7 cellular contexts compared by ENCODE assay signal in the genomic region with DNA sequence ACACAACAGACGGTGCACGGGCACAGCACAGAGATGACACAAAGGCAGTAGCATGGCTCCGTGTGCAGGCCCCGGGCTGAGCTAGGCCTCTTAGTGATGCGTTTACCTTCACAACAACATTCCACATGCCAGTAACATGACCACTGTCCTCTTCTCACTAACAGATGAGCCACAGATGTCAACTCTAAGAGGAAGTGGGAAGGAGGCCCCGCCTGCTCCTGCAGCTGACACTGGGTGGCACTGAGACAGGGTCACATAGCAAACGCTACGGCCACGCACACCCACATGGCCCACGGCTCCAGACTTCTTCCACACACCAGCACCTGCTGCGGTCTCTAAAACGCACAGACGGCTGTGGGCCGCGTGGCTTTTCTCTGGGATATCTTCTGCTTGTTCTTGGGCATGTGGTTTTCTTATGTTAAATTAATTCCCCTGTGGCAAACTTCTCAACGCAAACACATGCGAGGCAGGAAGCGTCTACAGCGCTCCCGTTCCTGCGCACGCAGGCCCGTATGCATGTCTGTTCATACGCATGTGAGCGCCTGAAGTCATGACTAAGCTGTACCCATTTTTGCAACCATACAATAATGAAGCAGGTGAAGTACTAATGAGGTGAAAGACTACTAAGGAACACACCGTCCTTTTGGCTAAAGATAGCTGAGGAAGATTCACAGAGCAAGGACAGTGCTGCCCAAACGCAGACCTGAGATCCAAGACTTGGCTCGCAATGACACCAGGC. TPM values are rescaled to one million over a fixed set of nuclear protein-coding genes. Genes with fewer than 3 reads are reported as not detected.
DNase-seq lines count a peak whose midpoint lies in the region; ATAC-seq and TF ChIP-seq lines count a peak whose summit lies in the region.

No MANE protein-coding gene starts in this region.

- TF ChIP-seq CTCF in natural killer cell (IDR thresholded peaks at IDR 0.05) = no peak

- H3K4me1 Mint-ChIP-seq in activated T-cell treated with anti-CD3 and anti-CD28 coated beads, Interleukin-2, amount 50 U/mL, for 24 hours (ENCODE audit: low read depth) = peaks cover 27% of the 10 kb centered on the region
- peaks cover 10 to 11% of the 10 kb centered on the region in 2 donors for H3K4me1 Mint-ChIP-seq in natural killer cell

- no peak overlapping the region for H3K4me3 Mint-ChIP-seq in activated T-cell treated with anti-CD3 and anti-CD28 coated beads, Interleukin-2, amount 50 U/mL, for 24 hours
- H3K4me3 Mint-ChIP-seq in natural killer cell = peak overlapping the region; percentile 61

- peak; percentile 37 for DNase-seq in HT1080 (ENCODE audit: low read depth)
- DNase-seq in activated T-cell treated with anti-CD3 and anti-CD28 coated beads, Interleukin-2, amount 50 U/mL, for 24 hours = peak; percentile 66
- DNase-seq in natural killer cell = no peak
- DNase-seq in NK-92 (lab: John Stamatoyannopoulos, UW; ENCODE audit: unreplicated experiment) = no peak
- DNase-seq in NCI-H1105 treated with DMSO at 0.1 percent for 48 hours (lab: John Stamatoyannopoulos, UW) = no peak
- no peak for DNase-seq in NCI-H2227 (lab: John Stamatoyannopoulos, UW; ENCODE audit: unreplicated experiment)

- H3K36me3 Mint-ChIP-seq in activated T-cell treated with anti-CD3 and anti-CD28 coated beads, Interleukin-2, amount 50 U/mL, for 24 hours (ENCODE audit: low read depth) = peaks cover 2% of the 10 kb centered on the region
- H3K36me3 Mint-ChIP-seq in natural killer cell = no peaks in the 10 kb centered on the region

- H3K27me3 Mint-ChIP-seq in activated T-cell treated with anti-CD3 and anti-CD28 coated beads, Interleukin-2, amount 50 U/mL, for 24 hours = no peaks in the 10 kb centered on the region
- H3K27me3 Mint-ChIP-seq in natural killer cell (ENCODE audit: low read depth in 2 of 2) = no peaks in the 10 kb centered on the region

- H3K9me3 Mint-ChIP-seq in activated T-cell treated with anti-CD3 and anti-CD28 coated beads, Interleukin-2, amount 50 U/mL, for 24 hours = no peaks in the 10 kb centered on the region
- no peaks in the 10 kb centered on the region for H3K9me3 Mint-ChIP-seq in natural killer cell

- peak overlapping the region; percentile 64 for H3K27ac Mint-ChIP-seq in activated T-cell treated with anti-CD3 and anti-CD28 coated beads, Interleukin-2, amount 50 U/mL, for 24 hours
- peak overlapping the region; percentile 14 to 37 for H3K27ac Mint-ChIP-seq in natural killer cell

- intact Hi-C loops in natural killer cell (cut with micrococcal nuclease) = no loop called here

- ATAC-seq in GM18868 (IDR thresholded peaks at IDR 0.05; ENCODE audit: unreplicated experiment) = peak; percentile 49
- peak; percentile 60 to 80 (median 71) for ATAC-seq in natural killer cell

RNA-seq across cellular contexts. Expression of gene AMN, which starts 26.8 kb away (rescaled TPM):
- not detected in 2 replicates for total RNA-seq in HT1080 (2014; rRNA removed; shearing (Covaris generic))
- not detected in 2 replicates for polyA plus RNA-seq in HT1080 (2015; cell fraction: cytosol; rRNA removed)
- 0.05 and 0.37 TPM in 2 replicates for polyA plus RNA-seq in HT1080 (2015; cell fraction: nucleus; rRNA removed)
- 1 to 10 TPM in 2 of 3 donors, under 1 TPM in 1; 0.24 to 2.4 (median 2.0) TPM for total RNA-seq in natural killer cell

Comparison
In these comparisons a context has a peak if more than half of its experiments do, and no peak if none do; other contexts are left out.
1. DNase-seq: peak in HT1080 (single experiment) and activated T-cell treated with anti-CD3 and anti-CD28 coated beads, Interleukin-2, amount 50 U/mL, for 24 hours (single experiment); none in natural killer cell (single experiment), NK-92 (single experiment), NCI-H1105 treated with DMSO at 0.1 percent for 48 hours (single experiment) and NCI-H2227 (single experiment).